Comparison of ENCODE assay signal across 9 cellular contexts in the genomic region with DNA sequence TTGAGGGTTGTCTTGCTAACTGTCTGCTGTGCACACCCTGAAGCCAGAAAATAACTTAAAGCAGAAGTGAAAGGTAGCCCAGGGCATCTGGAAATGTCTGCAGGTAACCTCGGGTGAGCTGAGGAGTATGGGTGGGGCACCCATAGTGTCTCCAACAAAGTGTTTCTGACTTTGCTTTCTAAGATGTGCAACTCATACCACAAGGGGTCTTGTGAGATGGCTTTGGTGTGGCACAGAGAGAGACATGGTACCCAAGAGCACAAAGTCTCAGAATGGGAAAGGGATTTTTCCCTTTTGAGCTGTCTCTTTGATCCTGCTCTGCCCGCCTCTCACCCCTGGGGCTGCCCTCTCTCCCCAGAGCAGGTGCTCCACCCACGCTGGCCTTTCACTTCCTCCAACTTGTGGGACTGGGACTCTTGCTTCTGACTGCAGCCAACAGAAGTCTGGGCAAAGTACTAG.
DNase-seq lines count a peak whose midpoint lies in the region; ATAC-seq and TF ChIP-seq lines count a peak whose summit lies in the region.
"Had no signal": no experiment of that assay in that cellular context is flagged by ENCODE, and none has a peak within 500 bp of the region (broad histone marks: within the 10 kb centered on the region; RNA-seq: fewer than 3 reads in every experiment).

No MANE protein-coding gene starts in this region.

- H3K4me3 Mint-ChIP-seq in activated naive CD8-positive, alpha-beta T cell treated with anti-CD3 and anti-CD28 coated beads, Interleukin-2, amount 50 U/mL, for 24 hours, result no peak overlapping the region

- ATAC-seq in GM18502 (IDR thresholded peaks at IDR 0.05; ENCODE audit: poor library complexity, unreplicated experiment) (peak; percentile 87), GM21529 (IDR thresholded peaks at IDR 0.05; ENCODE audit: unreplicated experiment) (peak; percentile 83)
- ATAC-seq in activated naive CD8-positive, alpha-beta T cell treated with anti-CD3 and anti-CD28 coated beads, Interleukin-2, amount 50 U/mL, for 24 hours, result peak; percentile 94
- ATAC-seq: Panc1 had no signal

- DNase-seq in activated naive CD8-positive, alpha-beta T cell treated with anti-CD3 and anti-CD28 coated beads, Interleukin-2, amount 50 U/mL, for 24 hours, result peak; percentile 68
- peak; percentile 28 for DNase-seq in stimulated activated CD4-positive, alpha-beta T cell treated with anti-CD3 and anti-CD28 coated beads, Interleukin-1b, Interleukin-23, amount 100 ng/mL, for 48 hours
- no peak for DNase-seq in KG1 (lab: John Stamatoyannopoulos, UW)
- no peak for DNase-seq in EL
- no peak for DNase-seq in activated CD4-positive, CD25-positive, alpha-beta regulatory T cell treated with anti-CD3 and anti-CD28 coated beads, Interleukin-2, amount 50 U/mL, for 72 hours

- no peak for TF ChIP-seq EP300 in Ishikawa (IDR thresholded peaks at IDR 0.05; ENCODE audit: borderline replicate concordance)

- H3K27ac Mint-ChIP-seq in activated naive CD8-positive, alpha-beta T cell treated with anti-CD3 and anti-CD28 coated beads, Interleukin-2, amount 50 U/mL, for 24 hours, result peak overlapping the region; percentile 12

- H3K27me3 Mint-ChIP-seq in activated naive CD8-positive, alpha-beta T cell treated with anti-CD3 and anti-CD28 coated beads, Interleukin-2, amount 50 U/mL, for 24 hours, result no peaks in the 10 kb centered on the region

- peaks cover 50% of the 10 kb centered on the region for H3K4me1 Mint-ChIP-seq in activated naive CD8-positive, alpha-beta T cell treated with anti-CD3 and anti-CD28 coated beads, Interleukin-2, amount 50 U/mL, for 24 hours

- H3K36me3 Mint-ChIP-seq in activated naive CD8-positive, alpha-beta T cell treated with anti-CD3 and anti-CD28 coated beads, Interleukin-2, amount 50 U/mL, for 24 hours (ENCODE audit: low read depth), result peaks cover 3% of the 10 kb centered on the region

- no peaks in the 10 kb centered on the region for H3K9me3 Mint-ChIP-seq in activated naive CD8-positive, alpha-beta T cell treated with anti-CD3 and anti-CD28 coated beads, Interleukin-2, amount 50 U/mL, for 24 hours

- TF ChIP-seq RAD21 in Ishikawa (IDR thresholded peaks at IDR 0.05; ENCODE audit: low read depth), result no peak

TF ChIP-seq in Ishikawa, 13 proteins besides CTCF, POLR2A, EP300 and RAD21:
- TF ChIP-seq ZBTB7A (IDR thresholded peaks at IDR 0.05; ENCODE audit: low read depth) (no peak), EGR1 (IDR thresholded peaks at IDR 0.05) (peak; percentile 56; the same call in 1 of the 2 replicates)

Comparison
In these comparisons a context has a peak if more than half of its experiments do, and no peak if none do; other contexts are left out.
1. DNase-seq: peak in activated naive CD8-positive, alpha-beta T cell treated with anti-CD3 and anti-CD28 coated beads, Interleukin-2, amount 50 U/mL, for 24 hours (single experiment) and stimulated activated CD4-positive, alpha-beta T cell treated with anti-CD3 and anti-CD28 coated beads, Interleukin-1b, Interleukin-23, amount 100 ng/mL, for 48 hours (single experiment); none in KG1 (single experiment), EL (single experiment) and activated CD4-positive, CD25-positive, alpha-beta regulatory T cell treated with anti-CD3 and anti-CD28 coated beads, Interleukin-2, amount 50 U/mL, for 72 hours (single experiment).
2. Peak in every context shown above with its lines, with median percentiles within 50 percentile points of each other: ATAC-seq.